1 cellular context compared by ENCODE assay signal in genomic region chr3:10688126-10688525, GRCh38.
TF ChIP-seq lines count a peak whose summit lies in the region.

No MANE protein-coding gene starts in this region.

TF ChIP-seq in H1, 55 proteins besides CTCF, POLR2A, EP300 and RAD21:
- TF ChIP-seq KDM4A (IDR thresholded peaks at IDR 0.05; ENCODE audit: low read depth, low read length, severe bottlenecking) (no peak), HDAC6 (IDR thresholded peaks at IDR 0.05; ENCODE audit: low read depth, low read length) (no peak), YY1 (IDR thresholded peaks at IDR 0.05; ENCODE audit: low read depth, low read length) (no peak), KDM1A (IDR thresholded peaks at IDR 0.05; ENCODE audit: borderline replicate concordance, low read length) (no peak), TBP (IDR thresholded peaks at IDR 0.05; ENCODE audit: low read depth, low read length) (no peak), CBX5 (IDR thresholded peaks at IDR 0.05; ENCODE audit: low read depth, low read length) (no peak), TAF1 (IDR thresholded peaks at IDR 0.05; ENCODE audit: low read depth, low read length) (no peak), RXRA (IDR thresholded peaks at IDR 0.05; ENCODE audit: insufficient read depth, low read depth, low read length) (no peak), CHD7 (IDR thresholded peaks at IDR 0.05; ENCODE audit: insufficient replicate concordance, low read length) (no peak), ASH2L (IDR thresholded peaks at IDR 0.05; ENCODE audit: low read length) (no peak), MAX (IDR thresholded peaks at IDR 0.05) (no peak), JUN (IDR thresholded peaks at IDR 0.05; ENCODE audit: low read depth, low read length) (no peak), KDM5A (IDR thresholded peaks at IDR 0.05; ENCODE audit: low read length) (no peak), POU5F1 (IDR thresholded peaks at IDR 0.05; ENCODE audit: low read depth, low read length) (no peak), CEBPB (IDR thresholded peaks at IDR 0.05; ENCODE audit: low read depth, low read length) (no peak), RFX5 (IDR thresholded peaks at IDR 0.05; ENCODE audit: borderline replicate concordance, low read depth, low read length) (no peak), TAF7 (optimal IDR thresholded peaks at IDR 0.05; ENCODE audit: borderline replicate concordance, low read depth, low read length) (no peak)
